Comparison of ENCODE assay signal across 8 cellular contexts in the genomic region with DNA sequence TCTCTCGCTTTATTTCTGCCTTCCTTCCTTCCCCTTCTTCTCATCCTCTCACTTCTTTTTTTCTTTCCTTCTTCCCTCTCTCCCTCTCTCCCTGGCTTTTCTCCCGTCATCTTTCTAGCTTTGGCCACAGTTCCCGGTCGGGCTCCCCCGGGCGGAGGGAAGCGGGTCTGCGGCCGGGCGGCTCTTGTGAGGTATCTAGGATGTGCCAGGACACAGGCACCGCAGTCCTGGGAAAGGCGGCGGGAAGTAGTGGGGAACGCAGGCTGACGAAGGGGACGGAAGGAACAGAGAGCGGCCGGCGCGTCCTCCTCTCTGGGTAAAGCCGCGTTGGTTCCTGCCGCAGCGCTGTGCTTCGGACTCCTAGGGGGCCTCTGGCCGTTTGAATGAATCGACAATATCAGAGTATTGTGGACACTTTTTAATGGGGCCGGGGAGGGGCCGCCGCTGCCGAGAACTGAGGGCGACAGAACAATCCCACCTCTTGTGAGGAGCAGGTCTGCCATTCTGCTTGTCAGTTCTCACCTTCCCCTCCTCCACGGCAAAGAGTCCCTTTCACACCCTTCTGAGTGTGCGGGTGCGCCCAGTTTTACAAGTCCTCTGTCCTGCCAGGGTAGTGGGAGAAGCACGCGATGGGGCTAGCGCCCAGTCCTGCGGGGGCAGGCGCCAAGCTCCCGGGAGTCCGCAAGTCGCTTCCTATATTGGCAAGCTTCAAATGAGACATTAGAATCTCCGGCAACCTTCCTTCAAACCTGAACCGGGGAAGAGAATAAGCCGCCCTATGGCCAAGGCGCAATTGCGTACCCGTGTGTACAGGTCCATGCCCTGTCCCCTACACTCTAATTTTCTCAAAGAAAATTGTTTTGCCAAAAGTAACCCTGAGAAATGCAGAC. TPM values are rescaled to one million over a fixed set of nuclear protein-coding genes. Genes with fewer than 3 reads are reported as not detected.
A peak's percentile ranks its signal among the peaks of the same experiment; 100 is the strongest.
DNase-seq lines count a peak whose midpoint lies in the region; ATAC-seq, FAIRE-seq and TF ChIP-seq lines count a peak whose summit lies in the region.

No MANE protein-coding gene starts in this region.

- H3K4me3 ChIP-seq in PC-9 (peak overlapping the region; percentile 78), bronchial epithelial cell (ENCODE audit: low read depth, low read length) (no peak overlapping the region), aorta (ENCODE audit: low read length in 2 of 2) (no peak overlapping the region)

- H3K36me3 ChIP-seq in PC-9 (ENCODE audit: low read depth) = no peaks in the 10 kb centered on the region
- H3K36me3 ChIP-seq in bronchial epithelial cell (ENCODE audit: control insufficient read depth, insufficient read depth, low read length) = no peaks in the 10 kb centered on the region
- H3K36me3 ChIP-seq in aorta (ENCODE audit: control insufficient read depth in 1 of 2, insufficient read depth in 2 of 2, low read length in 1 of 2) = no peaks in the 10 kb centered on the region

- no peaks in the 10 kb centered on the region for H3K9me2 ChIP-seq in PC-9 (ENCODE audit: insufficient read depth)

- no peak for FAIRE-seq in bronchial epithelial cell (lab: Jason Lieb, UNC)

- intact Hi-C loops in PC-9 (cut with micrococcal nuclease; ENCODE audit: unreplicated experiment) (loop anchor here (5.0 to 10.0 kb wide), 2 partner anchors 224 to 359 kb away; no protein-coding TSS in a partner anchor), aorta (cut with DNase I) (no loop called here)

- peak overlapping the region; percentile 99 for H3K4me2 ChIP-seq in PC-9

- TF ChIP-seq CTCF in PC-9 (conservative IDR thresholded peaks at IDR 0.05) (peak; percentile 76), bronchial epithelial cell (IDR thresholded peaks at IDR 0.05; ENCODE audit: insufficient read depth, low read length, severe bottlenecking) (peak; percentile 57)

- H3K27ac ChIP-seq in PC-9 = no peak overlapping the region
- no peak overlapping the region for H3K27ac ChIP-seq in aorta (ENCODE audit: low read depth in 1 of 2, low read length in 2 of 2)

- POLR2A ChIA-PET in PC-9 (lab: Charles Lee; ENCODE audit: unreplicated experiment) = interaction anchor here (0.5 to 0.7 kb wide), 5 partner anchors 14 to 797 kb away, joined by 3 to 10 read pairs (median 6); a partner anchor contains a TSS

- no peaks in the 10 kb centered on the region for H3K9me3 ChIP-seq in PC-9 (ENCODE audit: insufficient read depth, low read depth)
- H3K9me3 ChIP-seq in aorta (ENCODE audit: control insufficient read depth, low read length) = no peaks in the 10 kb centered on the region

- no peaks in the 10 kb centered on the region for H3K79me2 ChIP-seq in PC-9 (ENCODE audit: low read depth)

- no peaks in the 10 kb centered on the region for H4K20me1 ChIP-seq in PC-9 (ENCODE audit: insufficient read depth)

- H3F3A ChIP-seq in PC-9 (ENCODE audit: insufficient read depth, low read depth) = no peaks in the 10 kb centered on the region

- H2AFZ ChIP-seq in PC-9 = peak overlapping the region; percentile 94

- CTCF ChIA-PET in PC-9 (lab: Charles Lee) = interaction anchor here (0.6 to 1.2 kb wide), 7 partner anchors 11 to 890 kb away, joined by 3 to 16 read pairs (median 4); no protein-coding TSS in a partner anchor

- peaks cover 13% of the 10 kb centered on the region; the same call in 1 of the 2 replicates for H3K27me3 ChIP-seq in PC-9 (ENCODE audit: insufficient read depth, low read depth)
- peaks cover 80% of the 10 kb centered on the region for H3K27me3 ChIP-seq in bronchial epithelial cell (ENCODE audit: control insufficient read depth, insufficient read depth, low read length)
- peaks cover 0 to 3% of the 10 kb centered on the region in 2 donors for H3K27me3 ChIP-seq in aorta (ENCODE audit: control insufficient read depth in 1 of 2, insufficient read depth in 2 of 2, low read length in 1 of 2)

- BruUV-seq in PC-9 (replicated peaks; lab: Mats Ljungman, UMichigan) = no TSS peak

- H3K4me1 ChIP-seq in PC-9 (replicated peaks; ENCODE audit: insufficient read depth) (peaks cover 14% of the 10 kb centered on the region), aorta (ENCODE audit: control insufficient read depth in 1 of 2, insufficient read depth in 2 of 2, low read length in 2 of 2) (no peaks in the 10 kb centered on the region)

- peak; percentile 2 for ATAC-seq in aorta (ENCODE audit: low FRiP score)

- peak; percentile 66 for DNase-seq in COLO829 (ENCODE audit: low spot score)
- DNase-seq in HS-5 (ENCODE audit: low read depth) = peak; percentile 22
- DNase-seq in PC-9 = peak; percentile 63 to 64
- peak; percentile 40 for DNase-seq in bronchial epithelial cell (ENCODE audit: low read depth)
- DNase-seq in left kidney (ENCODE audit: low read depth, low spot score) = peak; percentile 90
- DNase-seq in aorta = peak; percentile 57 to 89
- no peak for DNase-seq in NCI-H146 treated with DMSO at 0.1 percent for 48 hours (lab: John Stamatoyannopoulos, UW; ENCODE audit: unreplicated experiment)
- DNase-seq in GOT3 (lab: John Stamatoyannopoulos, UW) = no peak

- WGBS in aorta, 2 donors = 2 to 3% methylated on average over 49 of the region's 49 CpGs

RNA-seq across cellular contexts. Expression of a gene that starts 1.1 kb away (rescaled TPM):
- total RNA-seq in PC-9 (2021) (0.08 and 0.44 TPM in 2 replicates), bronchial epithelial cell (under 0.01 TPM in 1 of 2 replicates, not detected in the other), aorta (1 to 10 TPM in 1 of 2 donors, under 1 TPM in 1; 0.68 to 1.2 TPM)
- polyA plus RNA-seq in aorta = under 1 TPM in 1 of 2 donors, not detected in 1; 0.13 TPM

RNA-seq across cellular contexts. Expression of a gene that starts 13.6 kb away (rescaled TPM):
- 6.0 and 9.5 TPM in 2 replicates for total RNA-seq in PC-9 (2021)
- total RNA-seq in bronchial epithelial cell = 0.79 and 4.5 TPM in 2 replicates
- total RNA-seq in aorta = under 1 TPM in 1 of 2 donors, not detected in 1; 0.81 TPM
- polyA plus RNA-seq in aorta = 1 to 10 TPM in 1 of 2 donors, not detected in 1; 4.6 TPM

Comparison
In these comparisons a context has a peak if more than half of its experiments do, and no peak if none do; other contexts are left out.
1. DNase-seq: peak in COLO829 (single experiment), HS-5 (single experiment), PC-9 (2 of 2), bronchial epithelial cell (single experiment), left kidney (single experiment) and aorta (2 of 2); none in NCI-H146 treated with DMSO at 0.1 percent for 48 hours (single experiment) and GOT3 (single experiment).